20 cellular contexts compared by ENCODE assay signal in the genomic region with DNA sequence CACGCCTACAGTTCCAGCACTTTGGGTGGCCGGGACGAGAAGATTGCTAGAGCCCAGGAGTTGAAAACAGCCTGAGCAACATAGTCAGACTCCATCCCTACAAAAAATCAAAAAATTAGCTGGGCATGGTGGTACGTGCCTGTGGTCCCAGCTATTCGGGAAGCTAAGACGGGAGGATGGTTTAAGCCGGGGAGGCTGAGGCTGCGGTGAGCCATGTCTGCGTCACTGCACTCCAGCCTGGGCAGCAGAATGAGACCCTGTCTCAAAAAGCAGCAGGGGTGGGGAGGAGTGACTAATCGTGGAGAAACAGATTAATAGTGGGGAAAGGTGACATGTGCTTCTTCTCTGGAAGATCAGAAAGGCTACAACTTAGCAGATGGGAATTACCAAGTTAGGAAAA. TPM values are rescaled to one million over a fixed set of nuclear protein-coding genes. Genes with fewer than 3 reads are reported as not detected.
DNase-seq lines count a peak whose midpoint lies in the region; TF ChIP-seq lines count a peak whose summit lies in the region.
"Had no signal": no experiment of that assay in that cellular context is flagged by ENCODE, and none has a peak within 500 bp of the region (broad histone marks: within the 10 kb centered on the region; RNA-seq: fewer than 3 reads in every experiment).

No MANE protein-coding gene starts in this region.

- H3K27me3 ChIP-seq in SJSA1 (replicated peaks) = no peaks in the 10 kb centered on the region
- H3K27me3 ChIP-seq: BE2C had no signal

- no peak for TF ChIP-seq CTCF in AG10803 (conservative IDR thresholded peaks at IDR 0.05; ENCODE audit: low read length)

- 0 out of 2 replicates have a peak, but pooled peaks cover 4% of the 10 kb centered on the region for H3K36me3 ChIP-seq in SJSA1
- H3K36me3 ChIP-seq: BE2C had no signal

- peak; percentile 25 for DNase-seq in AG10803 (ENCODE audit: low read depth)
- peak in 1 of 2 experiments; percentile 32 for DNase-seq in SJSA1 (ENCODE audit: low read depth in 1 of 2, low spot score in 2 of 2)
- peak; percentile 51 for DNase-seq in astrocyte of the hippocampus (ENCODE audit: low read depth, low spot score)
- DNase-seq in fibroblast of peridontal ligament (ENCODE audit: extremely low read depth) = peak; percentile 15
- DNase-seq in HPDE6-E6E7 (ENCODE audit: extremely low spot score) = no peak
- no peak for DNase-seq in NCI-H510A (lab: John Stamatoyannopoulos, UW)
- DNase-seq in T-helper 2 cell = no peak
- no peak for DNase-seq in NCI-H2171 treated with DMSO at 0.1 percent for 48 hours (lab: John Stamatoyannopoulos, UW)
- DNase-seq: 8988T; BE2C; C1 segment of cervical spinal cord; CD4-positive, CD25-positive, alpha-beta regulatory T cell; CD8-positive, alpha-beta memory T cell; COR-L47; DMS 273 treated with DMSO at 0.1 percent for 48 hours; DMS53; DND-41; EL; H9 had no signal

- no peaks in the 10 kb centered on the region for H3K9me3 ChIP-seq in SJSA1 (replicated peaks)
- H3K9me3 ChIP-seq: BE2C had no signal

- peaks cover 45% of the 10 kb centered on the region for H3K4me1 ChIP-seq in SJSA1 (replicated peaks)
- H3K4me1 ChIP-seq: BE2C had no signal

- peak overlapping the region; percentile 23; the same call in 1 of the 2 replicates for H3K27ac ChIP-seq in SJSA1

- H3K4me3 ChIP-seq in AG10803 (ENCODE audit: low read length) (no peak overlapping the region), SJSA1 (no peak overlapping the region)
- H3K4me3 ChIP-seq: GM12878 had no signal

RNA-seq across cellular contexts. Expression of a gene that starts 58.1 kb away (rescaled TPM):
- total RNA-seq in SJSA1 (2014; rRNA removed; shearing (Covaris generic)) = 63.4 and 108 TPM in 2 replicates

Comparison
In these comparisons a context has a peak if more than half of its experiments do, and no peak if none do; other contexts are left out.
1. DNase-seq: peak in AG10803 (single experiment), astrocyte of the hippocampus (single experiment) and fibroblast of peridontal ligament (single experiment); none in HPDE6-E6E7 (single experiment), NCI-H510A (single experiment), T-helper 2 cell (0 of 5) and NCI-H2171 treated with DMSO at 0.1 percent for 48 hours (single experiment).